In the genomic region with DNA sequence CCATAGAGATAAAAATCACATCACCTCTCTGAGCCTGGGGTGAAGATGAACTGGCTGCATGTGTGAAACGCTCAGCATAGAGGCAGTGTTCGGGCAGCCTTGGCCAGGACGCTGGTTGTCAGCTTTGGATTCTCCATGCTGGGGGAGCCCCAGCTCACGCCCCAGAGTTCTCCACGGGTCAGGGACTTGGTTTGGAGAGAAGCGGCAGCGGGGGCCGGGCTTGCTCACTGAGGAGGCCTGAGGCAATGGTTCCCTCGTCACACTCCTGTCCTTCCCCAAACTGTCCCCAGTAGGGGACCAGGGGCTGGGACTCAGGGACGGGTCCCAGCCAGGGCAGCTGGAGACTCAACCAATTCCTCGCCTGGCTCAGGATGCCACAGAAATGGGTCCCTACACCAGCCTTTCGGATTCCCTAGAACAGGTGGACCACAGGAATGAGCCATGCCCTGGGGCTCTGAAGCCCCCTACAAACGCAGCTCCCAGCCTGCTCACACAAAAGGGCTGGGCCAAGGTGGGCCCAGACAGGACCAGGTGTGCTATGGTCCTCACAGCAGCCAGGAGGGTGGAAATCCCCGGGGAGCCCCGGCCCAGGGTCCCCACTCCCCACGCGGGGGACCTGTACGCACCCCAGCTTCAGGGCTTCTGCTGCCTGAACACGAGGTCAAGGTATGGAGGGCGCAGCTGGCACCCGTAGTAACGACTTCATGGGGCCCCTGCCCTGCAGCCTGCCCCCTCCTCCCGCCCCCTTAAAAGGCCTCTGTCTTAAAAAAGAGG, we compare ENCODE assay signal across 8 cellular contexts. TPM values are rescaled to one million over a fixed set of nuclear protein-coding genes. Genes with fewer than 3 reads are reported as not detected.
DNase-seq lines count a peak whose midpoint lies in the region; ATAC-seq and TF ChIP-seq lines count a peak whose summit lies in the region.

No MANE protein-coding gene starts in this region.

- no peak overlapping the region for H3K27ac Mint-ChIP-seq in activated naive CD8-positive, alpha-beta T cell

- no peak for DNase-seq in HFF-Myc (ENCODE audit: extremely low read depth, low read depth)
- no peak for DNase-seq in iPS DF 6.9 (ENCODE audit: low read depth, low spot score)
- DNase-seq in erythroblast (lab: John Stamatoyannopoulos, UW): no peak
- DNase-seq in NCI-H1694 (lab: John Stamatoyannopoulos, UW): no peak
- DNase-seq in H4 (ENCODE audit: low spot score): no peak

- no peak for TF ChIP-seq CTCF in HFF-Myc (IDR thresholded peaks at IDR 0.05; ENCODE audit: low read depth, low read length, missing control alignments)

- H3K27me3 Mint-ChIP-seq in activated naive CD8-positive, alpha-beta T cell: no peaks in the 10 kb centered on the region

- H3K4me3 Mint-ChIP-seq in activated naive CD8-positive, alpha-beta T cell: peak overlapping the region; percentile 53

- H3K36me3 ChIP-seq in iPS DF 6.9 (ENCODE audit: control insufficient read depth, insufficient read depth, low read length): no peaks in the 10 kb centered on the region

- no peaks in the 10 kb centered on the region for H3K36me3 Mint-ChIP-seq in activated naive CD8-positive, alpha-beta T cell

- H3K27me3 ChIP-seq in iPS DF 6.9 (ENCODE audit: control insufficient read depth, insufficient read depth, low read length): no peaks in the 10 kb centered on the region

- H3K27ac ChIP-seq in iPS DF 6.9 (ENCODE audit: low read length) (no peak overlapping the region), skin epidermis (peak overlapping the region; percentile 22 to 98 (median 84))

- TF ChIP-seq POLR2A in erythroblast (IDR thresholded peaks at IDR 0.05; ENCODE audit: low read length): no peak

- H3K4me1 ChIP-seq in iPS DF 6.9 (ENCODE audit: control insufficient read depth, insufficient read depth, low read length): peaks cover 3% of the 10 kb centered on the region

- ATAC-seq in HG03108 (IDR thresholded peaks at IDR 0.05; ENCODE audit: unreplicated experiment): no peak

- peak overlapping the region; percentile 54 for H3K4me3 ChIP-seq in HFF-Myc (replicated peaks; ENCODE audit: low read depth, low read length)
- H3K4me3 ChIP-seq in iPS DF 6.9 (ENCODE audit: low read length): peak overlapping the region; percentile 76; the same call in 1 of the 2 replicates
- H3K4me3 ChIP-seq in skin epidermis: peak overlapping the region; percentile 67 to 99 (median 92)

- no peaks in the 10 kb centered on the region for H3K9me3 Mint-ChIP-seq in activated naive CD8-positive, alpha-beta T cell (ENCODE audit: low read depth)

- no peaks in the 10 kb centered on the region for H3K9me3 ChIP-seq in iPS DF 6.9 (ENCODE audit: control insufficient read depth, insufficient read depth, low read length)

- H3K4me1 Mint-ChIP-seq in activated naive CD8-positive, alpha-beta T cell (ENCODE audit: low read depth): peaks cover 3% of the 10 kb centered on the region

- no CpG with 5 or more reads among the region's 23 CpGs for WGBS in iPS DF 6.9 (ENCODE audit: insufficient coverage, insufficient read length)

RNA-seq across cellular contexts. Expression of a gene that starts 1.4 kb away (rescaled TPM):
- total RNA-seq in H4 (2014; rRNA removed; shearing (Covaris generic)): 22.1 and 22.9 TPM in 2 replicates

RNA-seq across cellular contexts. Expression of a gene that starts 18.6 kb away (rescaled TPM):
- total RNA-seq in H4 (2014; rRNA removed; shearing (Covaris generic)): 7.6 and 11.0 TPM in 2 replicates

RNA-seq across cellular contexts. Expression of a gene that starts 18.6 kb away (rescaled TPM):
- 1.0 and 1.8 TPM in 2 replicates for total RNA-seq in H4 (2014; rRNA removed; shearing (Covaris generic))
